Comparison of ENCODE assay signal across 2 cellular contexts in genomic region chr6:147643341-147644200, GRCh38.
TF ChIP-seq lines count a peak whose summit lies in the region.

No MANE protein-coding gene starts in this region.

TF ChIP-seq in GM23338, 12 proteins besides CTCF, POLR2A, EP300 and RAD21 (continued from another document):
- TF ChIP-seq STAT1 (IDR thresholded peaks at IDR 0.05; ENCODE audit: unreplicated experiment), result no peak
- TF ChIP-seq EZH2 (IDR thresholded peaks at IDR 0.05; ENCODE audit: low read depth, unreplicated experiment), result no peak
- TF ChIP-seq EZH2phosphoT487 (IDR thresholded peaks at IDR 0.05; ENCODE audit: unreplicated experiment), result no peak
- no peak for TF ChIP-seq POLR2AphosphoS5 (IDR thresholded peaks at IDR 0.05; ENCODE audit: low read depth)
- TF ChIP-seq ZNF114 (CRISPR knock-in tag; IDR thresholded peaks at IDR 0.05), result no peak
- TF ChIP-seq ZNF331 (CRISPR knock-in tag; IDR thresholded peaks at IDR 0.05; ENCODE audit: low read depth), result no peak
- TF ChIP-seq CREB1 (CRISPR knock-in tag; IDR thresholded peaks at IDR 0.05; ENCODE audit: low read depth), result no peak
- no peak for TF ChIP-seq ZNF462 (CRISPR knock-in tag; IDR thresholded peaks at IDR 0.05)
- TF ChIP-seq JUNB (IDR thresholded peaks at IDR 0.05; ENCODE audit: unreplicated experiment), result no peak
- no peak for TF ChIP-seq ETS1 (IDR thresholded peaks at IDR 0.05)
- no peak for TF ChIP-seq NANOG (IDR thresholded peaks at IDR 0.05; ENCODE audit: borderline replicate concordance)

TF ChIP-seq in K562, 482 proteins besides CTCF, POLR2A, EP300 and RAD21 (continued from another document):
- TF ChIP-seq AFF4 (CRISPR knock-in tag; IDR thresholded peaks at IDR 0.05) (no peak), CCNT2 (IDR thresholded peaks at IDR 0.05; ENCODE audit: borderline replicate concordance, extremely low read depth, insufficient read length, low read depth, low read length) (no peak), MYNN (IDR thresholded peaks at IDR 0.05) (no peak), MYNN (CRISPR knock-in tag; IDR thresholded peaks at IDR 0.05) (no peak), ARID4B (CRISPR knock-in tag; IDR thresholded peaks at IDR 0.05) (no peak), MLLT1 (IDR thresholded peaks at IDR 0.05) (0 out of 4 replicates have a peak, but pooled peaks of 1 of the 2 experiments have one; percentile 32), HBP1 (CRISPR knock-in tag; IDR thresholded peaks at IDR 0.05) (0 out of 2 replicates have a peak, but pooled peaks have one; percentile 26), ZBTB26 (CRISPR knock-in tag; IDR thresholded peaks at IDR 0.05) (peak; percentile 60; the same call in 1 of the 2 replicates), FIP1L1 (IDR thresholded peaks at IDR 0.05; ENCODE audit: low read depth, low read length, poor library complexity, severe bottlenecking) (no peak), ZNF512 (tag; IDR thresholded peaks at IDR 0.05) (peak; percentile 23; the same call in 1 of the 2 replicates), TCF7L2 (IDR thresholded peaks at IDR 0.05; ENCODE audit: low read depth, low read length) (no peak), GTF2A2 (tag; IDR thresholded peaks at IDR 0.05) (no peak), VEZF1 (CRISPR knock-in tag; IDR thresholded peaks at IDR 0.05) (no peak), ARID3A (IDR thresholded peaks at IDR 0.05; ENCODE audit: borderline replicate concordance, low read depth, low read length) (no peak)
